ENCODE assay signal across 22 cellular contexts in the genomic region with DNA sequence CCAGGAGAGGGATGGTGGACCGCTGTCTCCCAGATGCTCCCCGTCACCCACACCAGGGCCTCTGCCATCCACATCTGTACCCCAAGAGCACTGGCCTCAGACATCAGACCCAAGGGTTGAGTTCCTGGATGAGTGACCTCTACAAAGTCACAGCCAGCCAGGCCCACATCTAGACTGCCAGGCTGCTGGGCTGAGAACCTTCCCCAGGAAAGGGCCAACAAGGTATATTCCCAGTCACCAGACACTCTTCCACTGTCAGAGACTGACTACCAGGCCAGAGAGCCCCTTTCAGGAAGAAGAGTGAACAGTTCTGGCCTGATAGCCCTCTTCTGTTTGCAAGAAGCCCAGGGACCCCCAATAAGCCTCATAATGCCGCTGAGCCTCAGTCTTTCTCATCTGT. TPM values are rescaled to one million over a fixed set of nuclear protein-coding genes. Genes with fewer than 3 reads are reported as not detected.
"Had no signal": no experiment of that assay in that cellular context is flagged by ENCODE, and none has a peak within 500 bp of the region (broad histone marks: within the 10 kb centered on the region; RNA-seq: fewer than 3 reads in every experiment).

No MANE protein-coding gene starts in this region.

- H3K36me3 ChIP-seq: left ventricle myocardium inferior, lower lobe of right lung, stomach, thyroid gland, upper lobe of left lung, uterus had no signal

- H3K27ac Mint-ChIP-seq: dendritic cell treated with granulocyte-macrophage colony-stimulating factor and Interleukin-4, amounts not matched to agents 40 ng/mL and 50 ng/mL, for 4 days; naive B cell; nephron had no signal

- H3K4me3 Mint-ChIP-seq: dendritic cell treated with granulocyte-macrophage colony-stimulating factor and Interleukin-4, amounts not matched to agents 40 ng/mL and 50 ng/mL, for 4 days; nephron had no signal

- H3K4me1 ChIP-seq: left ventricle myocardium inferior, lower lobe of right lung, stomach, thyroid gland, upper lobe of left lung, uterus had no signal

- H3K9me3 ChIP-seq: thyroid gland, uterus had no signal

- H3K27ac ChIP-seq: hepatocyte, left ventricle myocardium inferior, lower lobe of right lung, stomach, thyroid gland, upper lobe of left lung, uterus had no signal

- H3K4me3 ChIP-seq: hepatocyte, left ventricle myocardium inferior, lower lobe of right lung, stomach, thyroid gland, upper lobe of left lung, uterus had no signal

- ATAC-seq: left cardiac atrium, lower lobe of right lung had no signal

- H3K27me3 ChIP-seq: hepatocyte, thyroid gland, upper lobe of left lung, uterus had no signal

- H3K4me1 Mint-ChIP-seq: naive B cell, nephron had no signal

- DNase-seq: erythroblast; foreskin melanocyte; kidney; left cardiac atrium; left ventricle myocardium inferior; lower lobe of right lung; mesenchymal stem cell; naive B cell; small intestine; stimulated activated CD4-positive, alpha-beta T cell treated with anti-CD3 and anti-CD28 coated beads, Interleukin-12 subunit alpha, Interleukin-12 subunit beta, amount 100 ng/mL, for 4 hours; stimulated activated naive CD4-positive, alpha-beta T cell; stomach; substantia nigra; thyroid gland; upper lobe of left lung; uterus had no signal

RNA-seq across cellular contexts. Expression of a gene that starts 44.3 kb away (rescaled TPM):
- total RNA-seq: endothelial cell of umbilical vein, kidney, left cardiac atrium, left ventricle myocardium inferior, lower lobe of right lung, omental fat pad, pulmonary artery endothelial cell, stomach, thyroid gland, upper lobe of left lung, uterus had no signal
- polyA plus RNA-seq: endothelial cell of umbilical vein, small intestine, stomach had no signal
